Comparison of ENCODE assay signal across 9 cellular contexts in genomic region chr14:103121846-103122577, GRCh38. TPM values are rescaled to one million over a fixed set of nuclear protein-coding genes. Genes with fewer than 3 reads are reported as not detected.
DNase-seq lines count a peak whose midpoint lies in the region; ATAC-seq and TF ChIP-seq lines count a peak whose summit lies in the region.
"Had no signal": no experiment of that assay in that cellular context is flagged by ENCODE, and none has a peak within 500 bp of the region (broad histone marks: within the 10 kb centered on the region; RNA-seq: fewer than 3 reads in every experiment).

No MANE protein-coding gene starts in this region.

- H3K4me3 Mint-ChIP-seq in glutamatergic neuron (ENCODE audit: unreplicated experiment): peak overlapping the region; percentile 59

- no peaks in the 10 kb centered on the region for H3K36me3 Mint-ChIP-seq in glutamatergic neuron (ENCODE audit: unreplicated experiment)

- TF ChIP-seq CTCF in glutamatergic neuron (IDR thresholded peaks at IDR 0.05; ENCODE audit: partially characterized antibody, unreplicated experiment) (no peak), psoas muscle (IDR thresholded peaks at IDR 0.05) (no peak)

- H3K27me3 ChIP-seq in psoas muscle (ENCODE audit: insufficient read depth in 3 of 3, low read length in 2 of 3): no peaks in the 10 kb centered on the region

- H3K9me3 Mint-ChIP-seq in glutamatergic neuron (ENCODE audit: unreplicated experiment): peaks cover 2% of the 10 kb centered on the region

- ATAC-seq in SK-N-SH treated with all-trans-retinoic acid at 6 μM for 48 hours (peak; percentile 73), psoas muscle (peak in 3 of 4 donors; percentile 4 to 39 (median 31)), GM18907 (IDR thresholded peaks at IDR 0.05; ENCODE audit: unreplicated experiment) (no peak), GM21367 (IDR thresholded peaks at IDR 0.05; ENCODE audit: unreplicated experiment) (no peak)

- no peaks in the 10 kb centered on the region for H3K36me3 ChIP-seq in psoas muscle (ENCODE audit: insufficient read depth in 1 of 2, low read depth in 1 of 2)

- peak overlapping the region; percentile 91 for H3K27ac ChIP-seq in psoas muscle
- H3K27ac ChIP-seq: epithelial cell of prostate had no signal

- peaks cover 5% of the 10 kb centered on the region for H3K27me3 Mint-ChIP-seq in glutamatergic neuron (ENCODE audit: unreplicated experiment)

- intact Hi-C loops in psoas muscle (cut with DNase I): no loop called here

- H3K27ac Mint-ChIP-seq in glutamatergic neuron (ENCODE audit: unreplicated experiment): no peak overlapping the region

- H3K4me1 Mint-ChIP-seq in glutamatergic neuron (ENCODE audit: low read depth, unreplicated experiment): peaks cover 8% of the 10 kb centered on the region

- peaks cover 53% of the 10 kb centered on the region for H3K4me1 ChIP-seq in psoas muscle

- 21 to 33% (median 27%) methylated on average over 21 to 23 of the region's 23 CpGs for WGBS in psoas muscle, 3 donors

- peak; percentile 71 for DNase-seq in D341Med (ENCODE audit: low spot score)
- DNase-seq in NCI-H1105 (lab: John Stamatoyannopoulos, UW): peak; percentile 99
- DNase-seq in glutamatergic neuron: peak; percentile 77
- DNase-seq in psoas muscle: peak; percentile 91 to 95
- no peak for DNase-seq in occipital lobe (lab: John Stamatoyannopoulos, UW)

- peak overlapping the region; percentile 79 for H3K4me3 ChIP-seq in psoas muscle

- no peaks in the 10 kb centered on the region for H3K9me3 ChIP-seq in psoas muscle

TF ChIP-seq in SK-N-SH treated with all-trans-retinoic acid at 6 μM for 48 hours, 23 proteins besides CTCF, POLR2A, EP300 and RAD21:
- TF ChIP-seq ZFP3 (CRISPR knock-in tag; IDR thresholded peaks at IDR 0.05) (no peak), CSDC2 (CRISPR knock-in tag; IDR thresholded peaks at IDR 0.05) (no peak), PATZ1 (CRISPR knock-in tag; IDR thresholded peaks at IDR 0.05; ENCODE audit: borderline replicate concordance) (peak; percentile 77; the same call in 1 of the 2 replicates)

RNA-seq across cellular contexts. Expression of gene TNFAIP2, which starts 1.2 kb away (rescaled TPM):
- total RNA-seq in glutamatergic neuron (ENCODE audit: unreplicated experiment) (4.3 TPM), psoas muscle (100 to 1,000 TPM in 1 of 4 donors, 10 to 100 TPM in 3; 25.7 to 146 (median 39.1) TPM), occipital lobe (18.2 TPM)
- 10 to 100 TPM; 32.2 to 97.4 (median 52.3) TPM for polyA plus RNA-seq in psoas muscle

RNA-seq across cellular contexts. Expression of gene EXOC3L4, which starts 27.5 kb away (rescaled TPM):
- total RNA-seq in glutamatergic neuron (ENCODE audit: unreplicated experiment) (0.81 TPM), psoas muscle (under 1 TPM in 2 of 4 donors, not detected in 2; 0.23 to 0.30 TPM), occipital lobe (1.1 TPM)
- under 1 TPM in 2 of 3 donors, not detected in 1; 0.12 to 0.33 TPM for polyA plus RNA-seq in psoas muscle

RNA-seq across cellular contexts. Expression of gene LBHD2, which starts 38.0 kb away (rescaled TPM):
- total RNA-seq in glutamatergic neuron (ENCODE audit: unreplicated experiment): not detected
- total RNA-seq in psoas muscle: not detected
- polyA plus RNA-seq in psoas muscle: not detected
- not detected for total RNA-seq in occipital lobe

Comparison
In these comparisons a context has a peak if more than half of its experiments do, and no peak if none do; other contexts are left out.
1. ATAC-seq: peak in SK-N-SH treated with all-trans-retinoic acid at 6 μM for 48 hours (single experiment) and psoas muscle (3 of 4); none in GM18907 (single experiment) and GM21367 (single experiment).